16 cellular contexts compared by ENCODE assay signal in genomic region chr2:184730288-184730687, GRCh38.
DNase-seq lines count a peak whose midpoint lies in the region; ATAC-seq and TF ChIP-seq lines count a peak whose summit lies in the region.
"Had no signal": no experiment of that assay in that cellular context is flagged by ENCODE, and none has a peak within 500 bp of the region (broad histone marks: within the 10 kb centered on the region; RNA-seq: fewer than 3 reads in every experiment).

No MANE protein-coding gene starts in this region.

- no peak overlapping the region for H3K27ac ChIP-seq in A673 (ENCODE audit: low read depth, low read length, poor library complexity, severe bottlenecking)
- H3K27ac ChIP-seq: sigmoid colon had no signal

- no peak overlapping the region for H3K4me3 Mint-ChIP-seq in stimulated activated memory B cell treated with anti-CD40 and anti-IgM and Interleukin-4, amounts not matched to agents 10 μg/mL and 1 μg/mL and 100 μg/mL, for 72 hours
- H3K4me3 Mint-ChIP-seq: CD4-positive, CD25-positive, alpha-beta regulatory T cell had no signal

- ATAC-seq in GM19351 (IDR thresholded peaks at IDR 0.05; ENCODE audit: unreplicated experiment) (peak; percentile 71), HG02759 (IDR thresholded peaks at IDR 0.05; ENCODE audit: unreplicated experiment) (peak; percentile 76), HG03342 (IDR thresholded peaks at IDR 0.05; ENCODE audit: unreplicated experiment) (peak; percentile 81)
- ATAC-seq in stimulated activated memory B cell treated with anti-CD40 and anti-IgM and Interleukin-4, amounts not matched to agents 10 μg/mL and 1 μg/mL and 100 μg/mL, for 72 hours: peak; percentile 76
- ATAC-seq: activated naive CD4-positive, alpha-beta T cell treated with anti-CD3 and anti-CD28 coated beads, Interleukin-2, amount 50 U/mL, for 72 hours had no signal

- H3K27ac Mint-ChIP-seq in stimulated activated memory B cell treated with anti-CD40 and anti-IgM and Interleukin-4, amounts not matched to agents 10 μg/mL and 1 μg/mL and 100 μg/mL, for 72 hours: no peak overlapping the region
- H3K27ac Mint-ChIP-seq: activated naive CD4-positive, alpha-beta T cell treated with anti-CD3 and anti-CD28 coated beads, Interleukin-2, amount 50 U/mL, for 72 hours; CD4-positive, CD25-positive, alpha-beta regulatory T cell had no signal

- H3K9me3 Mint-ChIP-seq in stimulated activated memory B cell treated with anti-CD40 and anti-IgM and Interleukin-4, amounts not matched to agents 10 μg/mL and 1 μg/mL and 100 μg/mL, for 72 hours: no peaks in the 10 kb centered on the region

- H3K27me3 ChIP-seq in A673 (replicated peaks; ENCODE audit: insufficient read depth, low read depth, low read length, poor library complexity): no peaks in the 10 kb centered on the region
- H3K27me3 ChIP-seq: sigmoid colon had no signal

- TF ChIP-seq CTCF in A673 (conservative IDR thresholded peaks at IDR 0.05; ENCODE audit: low read depth, low read length): no peak

- peaks cover 6% of the 10 kb centered on the region for H3K4me1 Mint-ChIP-seq in stimulated activated memory B cell treated with anti-CD40 and anti-IgM and Interleukin-4, amounts not matched to agents 10 μg/mL and 1 μg/mL and 100 μg/mL, for 72 hours
- H3K4me1 Mint-ChIP-seq: CD4-positive, CD25-positive, alpha-beta regulatory T cell had no signal

- no peaks in the 10 kb centered on the region for H3K36me3 Mint-ChIP-seq in stimulated activated memory B cell treated with anti-CD40 and anti-IgM and Interleukin-4, amounts not matched to agents 10 μg/mL and 1 μg/mL and 100 μg/mL, for 72 hours
- H3K36me3 Mint-ChIP-seq: activated naive CD4-positive, alpha-beta T cell treated with anti-CD3 and anti-CD28 coated beads, Interleukin-2, amount 50 U/mL, for 72 hours; CD4-positive, CD25-positive, alpha-beta regulatory T cell had no signal

- H3K4me3 ChIP-seq in A673 (ENCODE audit: low read depth, low read length, poor library complexity, severe bottlenecking): no peak overlapping the region
- H3K4me3 ChIP-seq: sigmoid colon had no signal

- H3K27me3 Mint-ChIP-seq in stimulated activated memory B cell treated with anti-CD40 and anti-IgM and Interleukin-4, amounts not matched to agents 10 μg/mL and 1 μg/mL and 100 μg/mL, for 72 hours: no peaks in the 10 kb centered on the region
- H3K27me3 Mint-ChIP-seq: CD4-positive, CD25-positive, alpha-beta regulatory T cell had no signal

- POLR2A ChIA-PET in A673 (lab: Charles Lee; ENCODE audit: low non-redundant PET): no interaction called here

- DNase-seq in A673 (ENCODE audit: low spot score) (no peak), kidney tubule cell (ENCODE audit: low spot score) (no peak), NCI-H82 (lab: John Stamatoyannopoulos, UW) (no peak)
- DNase-seq: activated CD4-positive, alpha-beta T cell treated with anti-CD3 and anti-CD28 coated beads for 1 hour; CD4-positive, CD25-positive, alpha-beta regulatory T cell; effector CD4-positive, alpha-beta T cell; NCI-H1436 treated with DMSO at 0.1 percent for 48 hours; NCI-H524; sigmoid colon; stimulated activated naive CD4-positive, alpha-beta T cell; T-helper 2 cell had no signal

- H3K36me3 ChIP-seq in A673 (ENCODE audit: insufficient read depth, low read length, poor library complexity, severe bottlenecking): no peaks in the 10 kb centered on the region
- H3K36me3 ChIP-seq: sigmoid colon had no signal

- H3K4me1 ChIP-seq in A673 (ENCODE audit: insufficient read depth, low read length, poor library complexity, severe bottlenecking): no peaks in the 10 kb centered on the region
- H3K4me1 ChIP-seq: sigmoid colon had no signal

- no peaks in the 10 kb centered on the region for H3K9me3 ChIP-seq in A673 (ENCODE audit: low read depth, low read length, poor library complexity, severe bottlenecking)
- H3K9me3 ChIP-seq: sigmoid colon had no signal

- intact Hi-C loops in A673 (cut with micrococcal nuclease; ENCODE audit: unreplicated experiment): no loop called here

- no TSS peak for BruUV-seq in A673 (replicated peaks; lab: Mats Ljungman, UMichigan)

- CTCF ChIA-PET in A673 (lab: Charles Lee): no interaction called here
